ENCODE assay signal across 8 cellular contexts in the genomic region with DNA sequence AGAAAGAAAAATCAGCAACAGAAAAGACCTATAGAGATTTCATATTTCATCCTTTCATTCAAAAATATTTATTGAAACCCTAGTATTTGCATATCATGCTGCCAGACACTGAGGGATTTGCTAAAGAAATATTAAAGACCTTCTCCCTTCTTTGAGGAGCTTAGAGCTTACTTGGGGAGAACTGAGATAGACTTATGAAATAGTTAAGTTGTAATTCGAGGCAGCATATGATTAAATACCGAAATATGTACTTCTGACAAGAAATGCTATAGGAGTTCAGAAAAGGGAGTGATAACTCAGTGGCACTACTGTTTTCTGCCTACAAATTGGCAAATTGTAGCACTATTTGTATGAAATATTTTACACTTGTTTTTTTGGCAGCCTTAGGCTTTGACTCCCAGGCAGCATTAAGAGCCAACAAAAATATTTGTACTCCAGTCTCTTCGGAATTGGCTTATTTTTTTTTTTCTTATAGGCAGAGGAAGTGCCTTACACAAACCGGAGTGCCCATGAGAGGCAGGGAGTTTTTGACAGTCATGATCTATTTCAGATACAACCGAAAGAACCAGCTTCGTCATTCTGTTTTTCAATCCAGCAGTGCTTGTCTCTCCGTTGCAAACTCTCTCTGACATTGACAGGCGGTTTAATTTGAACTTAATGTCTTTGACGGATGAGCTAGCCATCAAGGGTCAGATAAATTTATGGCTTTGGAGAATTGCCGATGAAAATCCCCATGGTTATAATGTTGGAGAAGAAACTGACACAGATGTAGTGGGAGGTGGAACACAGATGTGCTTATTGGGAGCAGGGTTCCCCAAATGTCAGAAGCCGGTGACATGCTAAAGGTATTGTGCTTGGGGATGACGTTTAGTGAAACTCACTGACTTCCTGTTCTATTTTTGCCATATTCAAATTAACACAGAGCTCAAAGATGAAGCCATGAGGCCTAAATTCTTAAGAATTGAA. TPM values are rescaled to one million over a fixed set of nuclear protein-coding genes. Genes with fewer than 3 reads are reported as not detected.
DNase-seq lines count a peak whose midpoint lies in the region; ATAC-seq lines count a peak whose summit lies in the region.

No MANE protein-coding gene starts in this region.

- peak; percentile 79 for ATAC-seq in HG03354 (IDR thresholded peaks at IDR 0.05; ENCODE audit: poor library complexity, severe bottlenecking, unreplicated experiment)
- peak; percentile 75 for ATAC-seq in left ventricle myocardium superior
- peak; percentile 97 for ATAC-seq in stimulated activated memory B cell treated with anti-CD40 and anti-IgM and Interleukin-4, amounts not matched to agents 10 μg/mL and 1 μg/mL and 100 μg/mL, for 72 hours

- peak overlapping the region; percentile 96 for H3K27ac Mint-ChIP-seq in activated CD4-positive, alpha-beta memory T cell treated with anti-CD3 and anti-CD28 coated beads, Interleukin-2, amount 10 ng/mL, durations not matched to agents 7 days and 5 days
- H3K27ac Mint-ChIP-seq in stimulated activated memory B cell treated with anti-CD40 and anti-IgM and Interleukin-4, amounts not matched to agents 10 μg/mL and 1 μg/mL and 100 μg/mL, for 72 hours = peak overlapping the region; percentile 94

- peak overlapping the region; percentile 68 for H3K4me3 Mint-ChIP-seq in activated CD4-positive, alpha-beta memory T cell treated with anti-CD3 and anti-CD28 coated beads, Interleukin-2, amount 10 ng/mL, durations not matched to agents 7 days and 5 days
- H3K4me3 Mint-ChIP-seq in stimulated activated memory B cell treated with anti-CD40 and anti-IgM and Interleukin-4, amounts not matched to agents 10 μg/mL and 1 μg/mL and 100 μg/mL, for 72 hours = peak overlapping the region; percentile 84

- peaks cover 4% of the 10 kb centered on the region for H3K9me3 Mint-ChIP-seq in activated CD4-positive, alpha-beta memory T cell treated with anti-CD3 and anti-CD28 coated beads, Interleukin-2, amount 10 ng/mL, durations not matched to agents 7 days and 5 days
- peaks cover 4% of the 10 kb centered on the region for H3K9me3 Mint-ChIP-seq in stimulated activated memory B cell treated with anti-CD40 and anti-IgM and Interleukin-4, amounts not matched to agents 10 μg/mL and 1 μg/mL and 100 μg/mL, for 72 hours

- POLR2A ChIA-PET in activated CD4-positive, alpha-beta memory T cell treated with anti-CD3 and anti-CD28 coated beads, Interleukin-2, amount 10 ng/mL, durations not matched to agents 7 days and 5 days (lab: Charles Lee) = interaction anchor here (0.8 to 6.9 kb wide), 30 partner anchors 8 to 1267 kb away, joined by 3 to 70 read pairs (median 4); a partner anchor contains a TSS

- intact Hi-C loops in left ventricle myocardium superior (cut with micrococcal nuclease) = no loop called here

- H3K27me3 Mint-ChIP-seq in activated CD4-positive, alpha-beta memory T cell treated with anti-CD3 and anti-CD28 coated beads, Interleukin-2, amount 10 ng/mL, durations not matched to agents 7 days and 5 days = no peaks in the 10 kb centered on the region
- no peaks in the 10 kb centered on the region for H3K27me3 Mint-ChIP-seq in stimulated activated memory B cell treated with anti-CD40 and anti-IgM and Interleukin-4, amounts not matched to agents 10 μg/mL and 1 μg/mL and 100 μg/mL, for 72 hours

- CTCF ChIA-PET in activated CD4-positive, alpha-beta memory T cell treated with anti-CD3 and anti-CD28 coated beads, Interleukin-2, amount 10 ng/mL, durations not matched to agents 7 days and 5 days (lab: Charles Lee) = interaction anchor here (0.9 to 1.9 kb wide), 7 partner anchors 21 to 325 kb away, joined by 3 to 9 read pairs (median 4); no protein-coding TSS in a partner anchor

- peaks cover 38% of the 10 kb centered on the region for H3K36me3 Mint-ChIP-seq in activated CD4-positive, alpha-beta memory T cell treated with anti-CD3 and anti-CD28 coated beads, Interleukin-2, amount 10 ng/mL, durations not matched to agents 7 days and 5 days (ENCODE audit: low read depth)
- H3K36me3 Mint-ChIP-seq in stimulated activated memory B cell treated with anti-CD40 and anti-IgM and Interleukin-4, amounts not matched to agents 10 μg/mL and 1 μg/mL and 100 μg/mL, for 72 hours = peaks cover 23% of the 10 kb centered on the region

- H3K4me1 Mint-ChIP-seq in activated CD4-positive, alpha-beta memory T cell treated with anti-CD3 and anti-CD28 coated beads, Interleukin-2, amount 10 ng/mL, durations not matched to agents 7 days and 5 days = peaks cover 69% of the 10 kb centered on the region
- peaks cover 72% of the 10 kb centered on the region for H3K4me1 Mint-ChIP-seq in stimulated activated memory B cell treated with anti-CD40 and anti-IgM and Interleukin-4, amounts not matched to agents 10 μg/mL and 1 μg/mL and 100 μg/mL, for 72 hours

- peak; percentile 45 for DNase-seq in activated naive CD4-positive, alpha-beta T cell treated with Interleukin-2 at 50 U/mL for 16 hours
- DNase-seq in activated naive CD4-positive, alpha-beta T cell (lab: John Stamatoyannopoulos, UW) = no peak
- DNase-seq in activated CD4-positive, alpha-beta memory T cell treated with anti-CD3 and anti-CD28 coated beads, Interleukin-2, amount 10 ng/mL, durations not matched to agents 7 days and 5 days = peak; percentile 48
- DNase-seq in left ventricle myocardium superior = no peak
- DNase-seq in NCI-H2227 (lab: John Stamatoyannopoulos, UW; ENCODE audit: unreplicated experiment) = no peak
- no peak for DNase-seq in NCI-H1417 treated with DMSO at 0.1 percent for 48 hours (lab: John Stamatoyannopoulos, UW)

RNA-seq across cellular contexts. Expression of a gene that starts 59.4 kb away (rescaled TPM):
- 10 to 100 TPM; 27.0 to 27.1 TPM for total RNA-seq in activated CD4-positive, alpha-beta memory T cell treated with anti-CD3 and anti-CD28 coated beads, Interleukin-2, amount 10 ng/mL, durations not matched to agents 7 days and 5 days
- 4.4 TPM for total RNA-seq in left ventricle myocardium superior

Comparison
In these comparisons a context has a peak if more than half of its experiments do, and no peak if none do; other contexts are left out.
1. DNase-seq: peak in activated naive CD4-positive, alpha-beta T cell treated with Interleukin-2 at 50 U/mL for 16 hours (single experiment) and activated CD4-positive, alpha-beta memory T cell treated with anti-CD3 and anti-CD28 coated beads, Interleukin-2, amount 10 ng/mL, durations not matched to agents 7 days and 5 days (single experiment); none in activated naive CD4-positive, alpha-beta T cell (0 of 4), left ventricle myocardium superior (single experiment), NCI-H2227 (single experiment) and NCI-H1417 treated with DMSO at 0.1 percent for 48 hours (single experiment).
2. Peak in every context shown above with its lines, with median percentiles within 50 percentile points of each other: ATAC-seq.